ENCODE assay signal across 31 cellular contexts in genomic region chr10:30732671-30733070, GRCh38.
"Had no signal": no experiment of that assay in that cellular context is flagged by ENCODE, and none has a peak within 500 bp of the region (broad histone marks: within the 10 kb centered on the region; RNA-seq: fewer than 3 reads in every experiment).

No MANE protein-coding gene starts in this region.

- H3K36me3 Mint-ChIP-seq: activated CD4-positive, alpha-beta memory T cell treated with anti-CD3 and anti-CD28 coated beads for 36 hours; activated naive CD4-positive, alpha-beta T cell treated with anti-CD3 and anti-CD28 coated beads, Interleukin-2, amount 50 U/mL, for 24 hours; activated naive CD8-positive, alpha-beta T cell treated with anti-CD3 and anti-CD28 coated beads for 36 hours had no signal

- H3K27me3 Mint-ChIP-seq: activated CD4-positive, alpha-beta T cell treated with anti-CD3 and anti-CD28 coated beads, Interleukin-2, amount 10 ng/mL, durations not matched to agents 24 days and 14 days; activated CD8-positive, alpha-beta memory T cell treated with anti-CD3 and anti-CD28 coated beads, Interleukin-2, amount 10 ng/mL, durations not matched to agents 7 days and 5 days had no signal

- H3K36me3 ChIP-seq: adrenal gland, brain microvascular endothelial cell, esophagus muscularis mucosa, gastroesophageal sphincter had no signal

- H3K9me3 ChIP-seq: adrenal gland, esophagus muscularis mucosa, gastroesophageal sphincter had no signal

- DNase-seq: activated CD4-positive, alpha-beta memory T cell treated with anti-CD3 and anti-CD28 coated beads for 36 hours; activated CD4-positive, alpha-beta T cell treated with anti-CD3 and anti-CD28 coated beads for 36 hours; activated CD4-positive, alpha-beta T cell treated with anti-CD3 and anti-CD28 coated beads, Interleukin-2, amount 10 ng/mL, durations not matched to agents 24 days and 14 days; activated CD4-positive, CD25-positive, alpha-beta regulatory T cell; activated CD4-positive, CD25-positive, alpha-beta regulatory T cell treated with anti-CD3 and anti-CD28 coated beads, Interleukin-2, amount 50 U/mL, for 72 hours; activated CD8-positive, alpha-beta memory T cell treated with anti-CD3 and anti-CD28 coated beads, Interleukin-2, amount 10 ng/mL, durations not matched to agents 7 days and 5 days; activated CD8-positive, alpha-beta memory T cell treated with anti-CD3 and anti-CD28 coated beads, Interleukin-2, amount 50 U/mL, for 4 hours; activated CD8-positive, alpha-beta T cell treated with anti-CD3 and anti-CD28 coated beads, Interleukin-2, amount 10 ng/mL, durations not matched to agents 7 days and 5 days; activated effector memory CD4-positive, alpha-beta T cell treated with anti-CD3 and anti-CD28 coated beads, Interleukin-2, amount 50 U/mL, for 16 hours; activated naive CD4-positive, alpha-beta T cell treated with anti-CD3 and anti-CD28 coated beads for 36 hours; activated naive CD8-positive, alpha-beta T cell treated with anti-CD3 and anti-CD28 coated beads for 36 hours; activated naive CD8-positive, alpha-beta T cell treated with anti-CD3 and anti-CD28 coated beads, Interleukin-2, amount 50 U/mL, for 24 hours; activated T-cell treated with anti-CD3 and anti-CD28 coated beads, Interleukin-2, amount 50 U/mL, for 1 hour; activated T-cell treated with anti-CD3 and anti-CD28 coated beads, Interleukin-2, amount 50 U/mL, for 48 hours; adrenal gland; amygdala; aorta; brain microvascular endothelial cell; effector CD4-positive, alpha-beta T cell; effector memory CD8-positive, alpha-beta T cell; erythroblast; foreskin keratinocyte; T-helper 2 cell had no signal

- H3K4me1 Mint-ChIP-seq: activated naive CD4-positive, alpha-beta T cell treated with anti-CD3 and anti-CD28 coated beads, Interleukin-2, amount 50 U/mL, for 24 hours; central memory CD8-positive, alpha-beta T cell had no signal

- H3K4me1 ChIP-seq: adrenal gland, foreskin keratinocyte had no signal

- H3K4me3 Mint-ChIP-seq: activated CD4-positive, alpha-beta memory T cell treated with anti-CD3 and anti-CD28 coated beads for 36 hours; activated CD4-positive, alpha-beta T cell treated with anti-CD3 and anti-CD28 coated beads for 36 hours; activated CD4-positive, alpha-beta T cell treated with anti-CD3 and anti-CD28 coated beads, Interleukin-2, amount 10 ng/mL, durations not matched to agents 24 days and 14 days; activated CD8-positive, alpha-beta memory T cell treated with anti-CD3 and anti-CD28 coated beads, Interleukin-2, amount 10 ng/mL, durations not matched to agents 7 days and 5 days; activated CD8-positive, alpha-beta T cell treated with anti-CD3 and anti-CD28 coated beads, Interleukin-2, amount 10 ng/mL, durations not matched to agents 7 days and 5 days; activated naive CD4-positive, alpha-beta T cell treated with anti-CD3 and anti-CD28 coated beads for 36 hours; activated naive CD4-positive, alpha-beta T cell treated with anti-CD3 and anti-CD28 coated beads, Interleukin-2, amount 50 U/mL, for 24 hours; activated naive CD8-positive, alpha-beta T cell treated with anti-CD3 and anti-CD28 coated beads for 36 hours; activated naive CD8-positive, alpha-beta T cell treated with anti-CD3 and anti-CD28 coated beads, Interleukin-2, amount 50 U/mL, for 24 hours; activated T-helper 1 cell treated with anti-CD3 and anti-CD28 coated beads, Interleukin-12 subunit alpha, Interleukin-12 subunit beta, Interleukin-2, Interleukin-4 antibody, amounts not matched to agents 30 ng/mL and 10 ng/mL and 1 ng/mL, durations not matched to agents 14 hours and 24 hours and 36 hours; central memory CD8-positive, alpha-beta T cell; dendritic cell treated with granulocyte-macrophage colony-stimulating factor and Interleukin-4, amounts not matched to agents 40 ng/mL and 50 ng/mL, for 4 days; effector memory CD8-positive, alpha-beta T cell had no signal

- H3K4me3 ChIP-seq: adrenal gland, coronary artery, esophagus muscularis mucosa, gastroesophageal sphincter had no signal

- H3K27me3 ChIP-seq: adrenal gland, brain microvascular endothelial cell, esophagus muscularis mucosa, foreskin keratinocyte, gastroesophageal sphincter had no signal

- H3K27ac ChIP-seq: adrenal gland, brain microvascular endothelial cell, coronary artery, esophagus muscularis mucosa, foreskin keratinocyte, gastroesophageal sphincter had no signal

- H3K27ac Mint-ChIP-seq: activated CD4-positive, alpha-beta memory T cell treated with anti-CD3 and anti-CD28 coated beads for 36 hours; activated CD4-positive, alpha-beta T cell treated with anti-CD3 and anti-CD28 coated beads for 36 hours; activated CD4-positive, alpha-beta T cell treated with anti-CD3 and anti-CD28 coated beads, Interleukin-2, amount 10 ng/mL, durations not matched to agents 24 days and 14 days; activated CD8-positive, alpha-beta memory T cell treated with anti-CD3 and anti-CD28 coated beads, Interleukin-2, amount 10 ng/mL, durations not matched to agents 7 days and 5 days; activated CD8-positive, alpha-beta T cell treated with anti-CD3 and anti-CD28 coated beads, Interleukin-2, amount 10 ng/mL, durations not matched to agents 7 days and 5 days; activated naive CD4-positive, alpha-beta T cell treated with anti-CD3 and anti-CD28 coated beads for 36 hours; activated naive CD4-positive, alpha-beta T cell treated with anti-CD3 and anti-CD28 coated beads, Interleukin-2, amount 50 U/mL, for 24 hours; activated naive CD8-positive, alpha-beta T cell treated with anti-CD3 and anti-CD28 coated beads for 36 hours; activated naive CD8-positive, alpha-beta T cell treated with anti-CD3 and anti-CD28 coated beads, Interleukin-2, amount 50 U/mL, for 24 hours; activated T-helper 1 cell treated with anti-CD3 and anti-CD28 coated beads, Interleukin-12 subunit alpha, Interleukin-12 subunit beta, Interleukin-2, Interleukin-4 antibody, amounts not matched to agents 30 ng/mL and 10 ng/mL and 1 ng/mL, durations not matched to agents 14 hours and 24 hours and 36 hours; activated T-helper 2 cell treated with anti-CD3 and anti-CD28 coated beads, Interferon-gamma antibody, Interleukin-2, Interleukin-4, amounts not matched to agents 10 μg/mL and 5 μg/mL and 100 μg/mL, durations not matched to agents 14 hours and 24 hours and 36 hours; dendritic cell treated with granulocyte-macrophage colony-stimulating factor and Interleukin-4, amounts not matched to agents 40 ng/mL and 50 ng/mL, for 4 days; effector memory CD8-positive, alpha-beta T cell had no signal

- H3K9me3 Mint-ChIP-seq: activated CD4-positive, alpha-beta memory T cell treated with anti-CD3 and anti-CD28 coated beads for 36 hours; activated naive CD4-positive, alpha-beta T cell treated with anti-CD3 and anti-CD28 coated beads for 36 hours; activated naive CD4-positive, alpha-beta T cell treated with anti-CD3 and anti-CD28 coated beads, Interleukin-2, amount 50 U/mL, for 24 hours; activated naive CD8-positive, alpha-beta T cell treated with anti-CD3 and anti-CD28 coated beads for 36 hours; activated naive CD8-positive, alpha-beta T cell treated with anti-CD3 and anti-CD28 coated beads, Interleukin-2, amount 50 U/mL, for 24 hours; central memory CD8-positive, alpha-beta T cell; dendritic cell treated with granulocyte-macrophage colony-stimulating factor and Interleukin-4, amounts not matched to agents 40 ng/mL and 50 ng/mL, for 4 days; effector memory CD8-positive, alpha-beta T cell had no signal

- ATAC-seq: activated CD4-positive, alpha-beta T cell treated with anti-CD3 and anti-CD28 coated beads for 36 hours; activated CD8-positive, alpha-beta memory T cell treated with anti-CD3 and anti-CD28 coated beads, Interleukin-2, amount 10 ng/mL, durations not matched to agents 7 days and 5 days; activated CD8-positive, alpha-beta T cell treated with anti-CD3 and anti-CD28 coated beads, Interleukin-2, amount 10 ng/mL, durations not matched to agents 7 days and 5 days; activated naive CD8-positive, alpha-beta T cell treated with anti-CD3 and anti-CD28 coated beads, Interleukin-2, amount 50 U/mL, for 24 hours; effector memory CD8-positive, alpha-beta T cell; foreskin keratinocyte; gastroesophageal sphincter had no signal
